Comparison of ENCODE assay signal across 8 cellular contexts in genomic region chr11:63769719-63770443, GRCh38. TPM values are rescaled to one million over a fixed set of nuclear protein-coding genes. Genes with fewer than 3 reads are reported as not detected.
A peak's percentile ranks its signal among the peaks of the same experiment; 100 is the strongest.
DNase-seq lines count a peak whose midpoint lies in the region; ATAC-seq, FAIRE-seq and TF ChIP-seq lines count a peak whose summit lies in the region.

No MANE protein-coding gene starts in this region.

- H3K36me3 ChIP-seq in RWPE2 (ENCODE audit: low read depth) = no peaks in the 10 kb centered on the region

- H3K9me3 Mint-ChIP-seq in progenitor cell of endocrine pancreas (ENCODE audit: low read depth) = no peaks in the 10 kb centered on the region

- FAIRE-seq in GM12892 (lab: Jason Lieb, UNC) = no peak

- no peak for DNase-seq in RWPE2 (ENCODE audit: low spot score)
- DNase-seq in fibroblast of the aortic adventitia (ENCODE audit: low read depth) = no peak
- no peak for DNase-seq in progenitor cell of endocrine pancreas (ENCODE audit: low spot score, unreplicated experiment)
- DNase-seq in amniotic stem cell (lab: John Stamatoyannopoulos, UW) = no peak
- DNase-seq in OCI-M2 (lab: John Stamatoyannopoulos, UW; ENCODE audit: unreplicated experiment) = no peak
- DNase-seq in GM12892 (ENCODE audit: insufficient read length) = no peak

- peaks cover 5% of the 10 kb centered on the region for H3K36me3 Mint-ChIP-seq in progenitor cell of endocrine pancreas (ENCODE audit: insufficient read depth)

- H3K4me3 ChIP-seq in GM12875 (ENCODE audit: low read depth, low read length) (peak overlapping the region; percentile 76), RWPE2 (ENCODE audit: severe bottlenecking) (peak overlapping the region; percentile 94), fibroblast of the aortic adventitia (ENCODE audit: low read depth, low read length) (peak overlapping the region; percentile 81)

- TF ChIP-seq CTCF in GM12875 (IDR thresholded peaks at IDR 0.05; ENCODE audit: borderline replicate concordance, insufficient read depth, low read depth, low read length) (no peak), RWPE2 (IDR thresholded peaks at IDR 0.05; ENCODE audit: poor library complexity, severe bottlenecking) (no peak), fibroblast of the aortic adventitia (IDR thresholded peaks at IDR 0.05; ENCODE audit: insufficient read depth, low read length) (no peak), progenitor cell of endocrine pancreas (IDR thresholded peaks at IDR 0.05; ENCODE audit: unreplicated experiment) (no peak)

- ATAC-seq in RWPE2 (ENCODE audit: low read depth) (no peak), HG02798 (IDR thresholded peaks at IDR 0.05; ENCODE audit: poor library complexity, unreplicated experiment) (no peak)

- no peaks in the 10 kb centered on the region for H3K9me3 ChIP-seq in RWPE2 (ENCODE audit: severe bottlenecking)

- H3K4me1 Mint-ChIP-seq in progenitor cell of endocrine pancreas (ENCODE audit: low read depth) = peaks cover 23% of the 10 kb centered on the region

- H3K27ac Mint-ChIP-seq in progenitor cell of endocrine pancreas = peak overlapping the region; percentile 76

- H3K4me1 ChIP-seq in RWPE2 (ENCODE audit: insufficient read depth, poor library complexity, severe bottlenecking) = peaks cover 4% of the 10 kb centered on the region

- peak overlapping the region; percentile 82 for H3K4me3 Mint-ChIP-seq in progenitor cell of endocrine pancreas (ENCODE audit: low read depth)

- no peak overlapping the region for H3K27ac ChIP-seq in RWPE2 (ENCODE audit: poor library complexity, severe bottlenecking)

- TF ChIP-seq POLR2A in GM12892 (IDR thresholded peaks at IDR 0.05; ENCODE audit: low read depth, low read length) = no peak

- H3K27me3 Mint-ChIP-seq in progenitor cell of endocrine pancreas = peaks cover 21% of the 10 kb centered on the region

- H3K27me3 ChIP-seq in RWPE2 (ENCODE audit: insufficient read depth, poor library complexity, severe bottlenecking) = no peaks in the 10 kb centered on the region

RNA-seq across cellular contexts. Expression of gene ZFTA, which starts 1.3 kb away (rescaled TPM):
- total RNA-seq in fibroblast of the aortic adventitia (ENCODE audit: low replicate concordance) (13.2 and 62.7 TPM in 2 replicates), progenitor cell of endocrine pancreas (46.8 and 53.6 TPM in 2 replicates)
- 2.4 TPM for polyA plus RNA-seq in GM12892 (2012; ENCODE audit: missing spikeins)

RNA-seq across cellular contexts. Expression of gene SPINDOC, which starts 43.4 kb away (rescaled TPM):
- 6.7 and 10.1 TPM in 2 replicates for total RNA-seq in fibroblast of the aortic adventitia (ENCODE audit: low replicate concordance)
- total RNA-seq in progenitor cell of endocrine pancreas = 75.3 and 77.8 TPM in 2 replicates
- polyA plus RNA-seq in GM12892 (2012; ENCODE audit: missing spikeins) = 13.5 TPM
